Comparison of ENCODE assay signal across 8 cellular contexts in genomic region chr5:81971694-81972495, GRCh38. TPM values are rescaled to one million over a fixed set of nuclear protein-coding genes. Genes with fewer than 3 reads are reported as not detected.
A peak's percentile ranks its signal among the peaks of the same experiment; 100 is the strongest.
DNase-seq lines count a peak whose midpoint lies in the region; ATAC-seq and TF ChIP-seq lines count a peak whose summit lies in the region.

Gene ATG10, plus strand, starts transcription at chr5:81972023. Its CDS starts 15,548 bp downstream, at chr5:81987571.

- H3K27ac ChIP-seq in right cardiac atrium (ENCODE audit: low read length) (peak within 1 kb of the TSS; percentile 92), vagina (peak within 1 kb of the TSS; percentile 97)

- under 1% methylated on average over 79 of the region's 79 CpGs for WGBS in right cardiac atrium

- H3K36me3 Mint-ChIP-seq in T-helper 17 cell (ENCODE audit: low read depth) = peaks cover 2% of the 10 kb centered on the region

- peaks cover 18% of the 10 kb centered on the region for H3K4me1 Mint-ChIP-seq in T-helper 17 cell

- H3K4me3 ChIP-seq in right cardiac atrium (ENCODE audit: low read length) (peak within 1 kb of the TSS; percentile 50), vagina (peak within 1 kb of the TSS; percentile 61 to 72)

- H3K9me3 ChIP-seq in T-helper 17 cell (ENCODE audit: control insufficient read depth, low read length, poor library complexity, severe bottlenecking) (no peaks in the 10 kb centered on the region), right cardiac atrium (ENCODE audit: control insufficient read depth, low read length) (no peaks in the 10 kb centered on the region), vagina (no peaks in the 10 kb centered on the region)

- peak; percentile 93 for DNase-seq in NCI-H1694 treated with DMSO at 0.1 percent for 48 hours (lab: John Stamatoyannopoulos, UW)
- peak; percentile 81 to 84 (median 83) for DNase-seq in T-helper 17 cell
- DNase-seq in anterior cingulate cortex (lab: John Stamatoyannopoulos, UW) = peak; percentile 62 to 97 (median 92)
- peak; percentile 93 to 98 (median 97) for DNase-seq in right cardiac atrium
- DNase-seq in putamen (ENCODE audit: low spot score) = peak; percentile 96
- peak in 1 of 2 donors; percentile 93 for DNase-seq in vagina (ENCODE audit: extremely low spot score in 2 of 2)

- H3K4me3 Mint-ChIP-seq in T-helper 17 cell = peak within 1 kb of the TSS; percentile 99

- intact Hi-C loops in right cardiac atrium (cut with DNase I) (loop anchor here in 2 of 4 donors (5.0 kb wide), 1 partner anchor 120 kb away; no protein-coding TSS in a partner anchor), vagina (cut with DNase I) (loop anchor here (2.0 to 10.0 kb wide), 3 partner anchors 117 to 545 kb away; partner anchors contain the start of gene SSBP2)

- ATAC-seq in GM18499 (IDR thresholded peaks at IDR 0.05; ENCODE audit: insufficient read depth, unreplicated experiment) (peak; percentile 81), HG02938 (IDR thresholded peaks at IDR 0.05; ENCODE audit: unreplicated experiment) (peak; percentile 91), T-helper 17 cell (peak; percentile 93), right cardiac atrium (peak; percentile 100)

- TF ChIP-seq POLR2A in vagina (IDR thresholded peaks at IDR 0.05) = peak; percentile 59 to 97

- TF ChIP-seq CTCF in vagina (IDR thresholded peaks at IDR 0.05) = no peak

- H3K4me1 ChIP-seq in right cardiac atrium (ENCODE audit: control insufficient read depth, insufficient read depth, low read length) = no peaks in the 10 kb centered on the region
- H3K4me1 ChIP-seq in vagina = peaks cover 10% of the 10 kb centered on the region

- no peaks in the 10 kb centered on the region for H3K27me3 Mint-ChIP-seq in T-helper 17 cell

- peaks cover 0 to 5% of the 10 kb centered on the region in 2 donors for H3K36me3 ChIP-seq in vagina

- H3K27ac Mint-ChIP-seq in T-helper 17 cell = peak within 1 kb of the TSS; percentile 98

- H3K27me3 ChIP-seq in right cardiac atrium (ENCODE audit: control insufficient read depth, insufficient read depth) (no peaks in the 10 kb centered on the region), vagina (no peaks in the 10 kb centered on the region)

RNA-seq across cellular contexts. Expression of gene ATG10, which starts in this region (rescaled TPM):
- total RNA-seq in T-helper 17 cell (1 to 10 TPM; 7.7 to 9.0 TPM), right cardiac atrium (1 to 10 TPM; 4.8 to 7.6 (median 5.2) TPM), vagina (4.2 TPM)
- polyA plus RNA-seq in right cardiac atrium = 5.3 TPM
